Comparison of ENCODE assay signal across 1 cellular context in genomic region chr7:23347682-23348180, GRCh38.
TF ChIP-seq lines count a peak whose summit lies in the region.

No MANE protein-coding gene starts in this region.

TF ChIP-seq in HCT116, 20 proteins besides CTCF, POLR2A, EP300 and RAD21 (continued from another document):
- TF ChIP-seq, protein P1, sequence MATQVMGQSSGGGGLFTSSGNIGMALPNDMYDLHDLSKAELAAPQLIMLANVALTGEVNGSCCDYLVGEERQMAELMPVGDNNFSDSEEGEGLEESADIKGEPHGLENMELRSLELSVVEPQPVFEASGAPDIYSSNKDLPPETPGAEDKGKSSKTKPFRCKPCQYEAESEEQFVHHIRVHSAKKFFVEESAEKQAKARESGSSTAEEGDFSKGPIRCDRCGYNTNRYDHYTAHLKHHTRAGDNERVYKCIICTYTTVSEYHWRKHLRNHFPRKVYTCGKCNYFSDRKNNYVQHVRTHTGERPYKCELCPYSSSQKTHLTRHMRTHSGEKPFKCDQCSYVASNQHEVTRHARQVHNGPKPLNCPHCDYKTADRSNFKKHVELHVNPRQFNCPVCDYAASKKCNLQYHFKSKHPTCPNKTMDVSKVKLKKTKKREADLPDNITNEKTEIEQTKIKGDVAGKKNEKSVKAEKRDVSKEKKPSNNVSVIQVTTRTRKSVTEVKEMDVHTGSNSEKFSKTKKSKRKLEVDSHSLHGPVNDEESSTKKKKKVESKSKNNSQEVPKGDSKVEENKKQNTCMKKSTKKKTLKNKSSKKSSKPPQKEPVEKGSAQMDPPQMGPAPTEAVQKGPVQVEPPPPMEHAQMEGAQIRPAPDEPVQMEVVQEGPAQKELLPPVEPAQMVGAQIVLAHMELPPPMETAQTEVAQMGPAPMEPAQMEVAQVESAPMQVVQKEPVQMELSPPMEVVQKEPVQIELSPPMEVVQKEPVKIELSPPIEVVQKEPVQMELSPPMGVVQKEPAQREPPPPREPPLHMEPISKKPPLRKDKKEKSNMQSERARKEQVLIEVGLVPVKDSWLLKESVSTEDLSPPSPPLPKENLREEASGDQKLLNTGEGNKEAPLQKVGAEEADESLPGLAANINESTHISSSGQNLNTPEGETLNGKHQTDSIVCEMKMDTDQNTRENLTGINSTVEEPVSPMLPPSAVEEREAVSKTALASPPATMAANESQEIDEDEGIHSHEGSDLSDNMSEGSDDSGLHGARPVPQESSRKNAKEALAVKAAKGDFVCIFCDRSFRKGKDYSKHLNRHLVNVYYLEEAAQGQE (IDR thresholded peaks at IDR 0.05; ENCODE audit: low read depth) = no peak
- TF ChIP-seq TCF7L2 (IDR thresholded peaks at IDR 0.05; ENCODE audit: borderline replicate concordance, extremely low read depth, insufficient read depth, insufficient read length) (peak; percentile 40), ELF1 (IDR thresholded peaks at IDR 0.05; ENCODE audit: borderline replicate concordance, low read depth) (no peak)
TF ChIP-seq in HCT116: peak in this region for 11.
